In the genomic region with DNA sequence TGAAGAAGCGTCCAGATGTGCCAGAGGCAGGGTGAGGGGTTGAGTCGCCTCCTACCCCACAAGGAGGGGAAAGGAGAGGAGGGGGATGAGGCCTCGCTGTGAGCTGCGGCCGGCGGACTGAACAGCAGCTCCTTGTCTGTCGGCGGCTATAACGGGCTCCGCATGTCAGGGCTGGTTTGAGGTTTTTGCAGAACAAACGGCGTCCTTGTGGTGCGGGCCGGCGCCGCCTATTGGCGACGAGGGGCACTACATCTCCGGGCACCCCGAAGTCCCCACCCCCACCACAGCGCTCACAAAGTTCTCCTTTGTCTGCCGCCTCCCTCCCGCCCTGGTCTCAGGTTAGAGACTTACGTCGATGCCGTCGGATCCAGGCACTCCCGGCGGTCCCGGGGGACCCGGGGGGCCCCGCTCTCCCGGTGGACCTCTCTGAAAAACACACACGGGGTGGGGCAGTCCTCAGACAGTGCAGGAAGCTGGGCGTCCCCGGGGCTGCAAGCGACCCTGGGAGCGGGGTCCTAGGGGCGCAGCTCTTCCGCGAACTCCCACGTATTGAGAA, we compare ENCODE assay signal across 1 cellular context.
TF ChIP-seq lines count a peak whose summit lies in the region.

No MANE protein-coding gene starts in this region.

TF ChIP-seq in HepG2, 621 proteins besides CTCF, POLR2A, EP300 and RAD21 (continued from another document and continues in another):
- TF ChIP-seq SETDB1 (CRISPR knock-in tag; IDR thresholded peaks at IDR 0.05; ENCODE audit: borderline replicate concordance) (no peak), ISL2 (CRISPR knock-in tag; IDR thresholded peaks at IDR 0.05) (peak; percentile 63), ZFX (CRISPR knock-in tag; IDR thresholded peaks at IDR 0.05; ENCODE audit: low read depth) (peak; percentile 73), E2F1 (CRISPR knock-in tag; IDR thresholded peaks at IDR 0.05) (no peak), GFI1 (CRISPR knock-in tag; IDR thresholded peaks at IDR 0.05; ENCODE audit: borderline replicate concordance) (peak; percentile 58; the same call in 1 of the 2 replicates), ISX (CRISPR knock-in tag; conservative IDR thresholded peaks at IDR 0.05) (no peak), TCF7 (IDR thresholded peaks at IDR 0.05; ENCODE audit: low read depth) (no peak), ZNF563 (CRISPR knock-in tag; IDR thresholded peaks at IDR 0.05) (no peak; the same call in 1 of the 2 replicates), TCF7L2 (IDR thresholded peaks at IDR 0.05; ENCODE audit: low read depth, low read length) (no peak), RBM39 (IDR thresholded peaks at IDR 0.05; ENCODE audit: low read depth, low read length, poor library complexity, severe bottlenecking) (no peak), ATF7-NPFF (CRISPR knock-in tag; IDR thresholded peaks at IDR 0.05; ENCODE audit: low read depth) (no peak; the same call in 1 of the 2 replicates), TSC22D2 (CRISPR knock-in tag; IDR thresholded peaks at IDR 0.05; ENCODE audit: borderline replicate concordance) (no peak), PAX8 (CRISPR knock-in tag; IDR thresholded peaks at IDR 0.05; ENCODE audit: borderline replicate concordance) (no peak), ZNF205 (CRISPR knock-in tag; IDR thresholded peaks at IDR 0.05) (peak; percentile 48; the same call in 1 of the 2 replicates), ZBTB7B (CRISPR knock-in tag; IDR thresholded peaks at IDR 0.05) (peak; percentile 77; the same call in 1 of the 2 replicates), IRX3 (CRISPR knock-in tag; IDR thresholded peaks at IDR 0.05; ENCODE audit: borderline replicate concordance, low read depth) (no peak), ZSCAN9 (CRISPR knock-in tag; IDR thresholded peaks at IDR 0.05; ENCODE audit: borderline replicate concordance) (no peak), ZNF331 (CRISPR knock-in tag; IDR thresholded peaks at IDR 0.05) (peak; percentile 55; the same call in 1 of the 2 replicates), NFKBIZ (CRISPR knock-in tag; IDR thresholded peaks at IDR 0.05) (no peak), ZBTB42 (CRISPR knock-in tag; IDR thresholded peaks at IDR 0.05) (0 out of 2 replicates have a peak, but pooled peaks have one; percentile 34), SP1 (IDR thresholded peaks at IDR 0.05) (no peak), SP1 (CRISPR knock-in tag; IDR thresholded peaks at IDR 0.05) (peak; percentile 49), GPN1 (CRISPR knock-in tag; IDR thresholded peaks at IDR 0.05; ENCODE audit: borderline replicate concordance) (no peak; the same call in 1 of the 2 replicates), TERF1 (CRISPR knock-in tag; IDR thresholded peaks at IDR 0.05) (no peak), ZKSCAN8 (CRISPR knock-in tag; IDR thresholded peaks at IDR 0.05; ENCODE audit: borderline replicate concordance) (0 out of 2 replicates have a peak, but pooled peaks have one; percentile 31), THAP11 (CRISPR knock-in tag; IDR thresholded peaks at IDR 0.05) (peak; percentile 66), ATF5 (CRISPR knock-in tag; IDR thresholded peaks at IDR 0.05; ENCODE audit: low read depth) (no peak), ZNF547 (CRISPR knock-in tag; IDR thresholded peaks at IDR 0.05) (no peak), MATR3 (CRISPR knock-in tag; IDR thresholded peaks at IDR 0.05) (no peak), ZNF768 (CRISPR knock-in tag; IDR thresholded peaks at IDR 0.05) (peak; percentile 72; the same call in 1 of the 2 replicates), IRF2 (CRISPR knock-in tag; IDR thresholded peaks at IDR 0.05) (peak; percentile 70; the same call in 1 of the 2 replicates), SSRP1 (CRISPR knock-in tag; IDR thresholded peaks at IDR 0.05) (no peak), MYNN (CRISPR knock-in tag; IDR thresholded peaks at IDR 0.05; ENCODE audit: low read depth) (no peak; the same call in 1 of the 2 replicates), DR1 (CRISPR knock-in tag; IDR thresholded peaks at IDR 0.05) (no peak), ZFP41 (CRISPR knock-in tag; IDR thresholded peaks at IDR 0.05; ENCODE audit: borderline replicate concordance) (0 out of 2 replicates have a peak, but pooled peaks have one; percentile 35)
- TF ChIP-seq, protein P1, sequence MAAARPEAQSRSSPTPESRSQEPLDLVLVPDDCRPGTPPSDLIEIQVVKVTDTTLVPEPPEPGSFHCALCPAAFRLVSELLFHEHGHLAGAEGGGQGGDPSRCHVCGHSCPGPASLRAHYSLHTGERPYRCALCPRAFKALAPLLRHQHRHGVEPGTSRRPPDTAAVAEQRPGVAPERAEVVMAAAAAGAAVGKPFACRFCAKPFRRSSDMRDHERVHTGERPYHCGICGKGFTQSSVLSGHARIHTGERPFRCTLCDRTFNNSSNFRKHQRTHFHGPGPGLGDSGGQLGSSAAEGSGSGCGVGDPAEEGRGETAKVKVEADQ (CRISPR knock-in tag; IDR thresholded peaks at IDR 0.05; ENCODE audit: borderline replicate concordance), result peak; percentile 53; the same call in 1 of the 2 replicates
- TF ChIP-seq, protein P2, sequence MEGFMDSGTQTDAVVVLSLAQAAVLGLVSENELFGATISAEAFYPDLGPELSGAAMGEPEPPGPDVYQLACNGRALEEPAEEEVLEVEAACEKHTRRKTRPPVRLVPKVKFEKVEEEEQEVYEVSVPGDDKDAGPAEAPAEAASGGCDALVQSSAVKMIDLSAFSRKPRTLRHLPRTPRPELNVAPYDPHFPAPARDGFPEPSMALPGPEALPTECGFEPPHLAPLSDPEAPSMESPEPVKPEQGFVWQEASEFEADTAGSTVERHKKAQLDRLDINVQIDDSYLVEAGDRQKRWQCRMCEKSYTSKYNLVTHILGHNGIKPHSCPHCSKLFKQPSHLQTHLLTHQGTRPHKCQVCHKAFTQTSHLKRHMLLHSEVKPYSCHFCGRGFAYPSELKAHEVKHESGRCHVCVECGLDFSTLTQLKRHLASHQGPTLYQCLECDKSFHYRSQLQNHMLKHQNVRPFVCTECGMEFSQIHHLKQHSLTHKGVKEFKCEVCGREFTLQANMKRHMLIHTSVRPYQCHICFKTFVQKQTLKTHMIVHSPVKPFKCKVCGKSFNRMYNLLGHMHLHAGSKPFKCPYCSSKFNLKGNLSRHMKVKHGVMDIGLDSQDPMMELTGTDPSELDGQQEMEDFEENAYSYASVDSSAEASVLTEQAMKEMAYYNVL (CRISPR knock-in tag; IDR thresholded peaks at IDR 0.05; ENCODE audit: borderline replicate concordance), result no peak
- TF ChIP-seq, protein P3, sequence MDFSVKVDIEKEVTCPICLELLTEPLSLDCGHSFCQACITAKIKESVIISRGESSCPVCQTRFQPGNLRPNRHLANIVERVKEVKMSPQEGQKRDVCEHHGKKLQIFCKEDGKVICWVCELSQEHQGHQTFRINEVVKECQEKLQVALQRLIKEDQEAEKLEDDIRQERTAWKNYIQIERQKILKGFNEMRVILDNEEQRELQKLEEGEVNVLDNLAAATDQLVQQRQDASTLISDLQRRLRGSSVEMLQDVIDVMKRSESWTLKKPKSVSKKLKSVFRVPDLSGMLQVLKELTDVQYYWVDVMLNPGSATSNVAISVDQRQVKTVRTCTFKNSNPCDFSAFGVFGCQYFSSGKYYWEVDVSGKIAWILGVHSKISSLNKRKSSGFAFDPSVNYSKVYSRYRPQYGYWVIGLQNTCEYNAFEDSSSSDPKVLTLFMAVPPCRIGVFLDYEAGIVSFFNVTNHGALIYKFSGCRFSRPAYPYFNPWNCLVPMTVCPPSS (IDR thresholded peaks at IDR 0.05), result no peak
- TF ChIP-seq, protein P4, sequence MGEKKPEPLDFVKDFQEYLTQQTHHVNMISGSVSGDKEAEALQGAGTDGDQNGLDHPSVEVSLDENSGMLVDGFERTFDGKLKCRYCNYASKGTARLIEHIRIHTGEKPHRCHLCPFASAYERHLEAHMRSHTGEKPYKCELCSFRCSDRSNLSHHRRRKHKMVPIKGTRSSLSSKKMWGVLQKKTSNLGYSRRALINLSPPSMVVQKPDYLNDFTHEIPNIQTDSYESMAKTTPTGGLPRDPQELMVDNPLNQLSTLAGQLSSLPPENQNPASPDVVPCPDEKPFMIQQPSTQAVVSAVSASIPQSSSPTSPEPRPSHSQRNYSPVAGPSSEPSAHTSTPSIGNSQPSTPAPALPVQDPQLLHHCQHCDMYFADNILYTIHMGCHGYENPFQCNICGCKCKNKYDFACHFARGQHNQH (CRISPR knock-in tag; IDR thresholded peaks at IDR 0.05), result 0 out of 2 replicates have a peak, but pooled peaks have one; percentile 55
- TF ChIP-seq, protein P5, sequence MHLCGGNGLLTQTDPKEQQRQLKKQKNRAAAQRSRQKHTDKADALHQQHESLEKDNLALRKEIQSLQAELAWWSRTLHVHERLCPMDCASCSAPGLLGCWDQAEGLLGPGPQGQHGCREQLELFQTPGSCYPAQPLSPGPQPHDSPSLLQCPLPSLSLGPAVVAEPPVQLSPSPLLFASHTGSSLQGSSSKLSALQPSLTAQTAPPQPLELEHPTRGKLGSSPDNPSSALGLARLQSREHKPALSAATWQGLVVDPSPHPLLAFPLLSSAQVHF (CRISPR knock-in tag; IDR thresholded peaks at IDR 0.05), result no peak
- TF ChIP-seq, protein P6, sequence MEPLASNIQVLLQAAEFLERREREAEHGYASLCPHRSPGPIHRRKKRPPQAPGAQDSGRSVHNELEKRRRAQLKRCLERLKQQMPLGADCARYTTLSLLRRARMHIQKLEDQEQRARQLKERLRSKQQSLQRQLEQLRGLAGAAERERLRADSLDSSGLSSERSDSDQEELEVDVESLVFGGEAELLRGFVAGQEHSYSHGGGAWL (CRISPR knock-in tag; IDR thresholded peaks at IDR 0.05), result 0 out of 2 replicates have a peak, but pooled peaks have one; percentile 44
- TF ChIP-seq, protein P7, sequence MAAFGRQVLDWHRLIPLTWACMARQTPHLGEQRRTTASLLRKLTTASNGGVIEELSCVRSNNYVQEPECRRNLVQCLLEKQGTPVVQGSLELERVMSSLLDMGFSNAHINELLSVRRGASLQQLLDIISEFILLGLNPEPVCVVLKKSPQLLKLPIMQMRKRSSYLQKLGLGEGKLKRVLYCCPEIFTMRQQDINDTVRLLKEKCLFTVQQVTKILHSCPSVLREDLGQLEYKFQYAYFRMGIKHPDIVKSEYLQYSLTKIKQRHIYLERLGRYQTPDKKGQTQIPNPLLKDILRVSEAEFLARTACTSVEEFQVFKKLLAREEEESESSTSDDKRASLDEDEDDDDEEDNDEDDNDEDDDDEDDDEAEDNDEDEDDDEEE (CRISPR knock-in tag; IDR thresholded peaks at IDR 0.05), result no peak
- TF ChIP-seq, protein P8, sequence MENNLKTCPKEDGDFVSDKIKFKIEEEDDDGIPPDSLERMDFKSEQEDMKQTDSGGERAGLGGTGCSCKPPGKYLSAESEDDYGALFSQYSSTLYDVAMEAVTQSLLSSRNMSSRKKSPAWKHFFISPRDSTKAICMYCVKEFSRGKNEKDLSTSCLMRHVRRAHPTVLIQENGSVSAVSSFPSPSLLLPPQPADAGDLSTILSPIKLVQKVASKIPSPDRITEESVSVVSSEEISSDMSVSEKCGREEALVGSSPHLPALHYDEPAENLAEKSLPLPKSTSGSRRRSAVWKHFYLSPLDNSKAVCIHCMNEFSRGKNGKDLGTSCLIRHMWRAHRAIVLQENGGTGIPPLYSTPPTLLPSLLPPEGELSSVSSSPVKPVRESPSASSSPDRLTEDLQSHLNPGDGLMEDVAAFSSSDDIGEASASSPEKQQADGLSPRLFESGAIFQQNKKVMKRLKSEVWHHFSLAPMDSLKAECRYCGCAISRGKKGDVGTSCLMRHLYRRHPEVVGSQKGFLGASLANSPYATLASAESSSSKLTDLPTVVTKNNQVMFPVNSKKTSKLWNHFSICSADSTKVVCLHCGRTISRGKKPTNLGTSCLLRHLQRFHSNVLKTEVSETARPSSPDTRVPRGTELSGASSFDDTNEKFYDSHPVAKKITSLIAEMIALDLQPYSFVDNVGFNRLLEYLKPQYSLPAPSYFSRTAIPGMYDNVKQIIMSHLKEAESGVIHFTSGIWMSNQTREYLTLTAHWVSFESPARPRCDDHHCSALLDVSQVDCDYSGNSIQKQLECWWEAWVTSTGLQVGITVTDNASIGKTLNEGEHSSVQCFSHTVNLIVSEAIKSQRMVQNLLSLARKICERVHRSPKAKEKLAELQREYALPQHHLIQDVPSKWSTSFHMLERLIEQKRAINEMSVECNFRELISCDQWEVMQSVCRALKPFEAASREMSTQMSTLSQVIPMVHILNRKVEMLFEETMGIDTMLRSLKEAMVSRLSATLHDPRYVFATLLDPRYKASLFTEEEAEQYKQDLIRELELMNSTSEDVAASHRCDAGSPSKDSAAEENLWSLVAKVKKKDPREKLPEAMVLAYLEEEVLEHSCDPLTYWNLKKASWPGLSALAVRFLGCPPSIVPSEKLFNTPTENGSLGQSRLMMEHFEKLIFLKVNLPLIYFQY (CRISPR knock-in tag; IDR thresholded peaks at IDR 0.05; ENCODE audit: borderline replicate concordance), result no peak
- TF ChIP-seq, protein P9, sequence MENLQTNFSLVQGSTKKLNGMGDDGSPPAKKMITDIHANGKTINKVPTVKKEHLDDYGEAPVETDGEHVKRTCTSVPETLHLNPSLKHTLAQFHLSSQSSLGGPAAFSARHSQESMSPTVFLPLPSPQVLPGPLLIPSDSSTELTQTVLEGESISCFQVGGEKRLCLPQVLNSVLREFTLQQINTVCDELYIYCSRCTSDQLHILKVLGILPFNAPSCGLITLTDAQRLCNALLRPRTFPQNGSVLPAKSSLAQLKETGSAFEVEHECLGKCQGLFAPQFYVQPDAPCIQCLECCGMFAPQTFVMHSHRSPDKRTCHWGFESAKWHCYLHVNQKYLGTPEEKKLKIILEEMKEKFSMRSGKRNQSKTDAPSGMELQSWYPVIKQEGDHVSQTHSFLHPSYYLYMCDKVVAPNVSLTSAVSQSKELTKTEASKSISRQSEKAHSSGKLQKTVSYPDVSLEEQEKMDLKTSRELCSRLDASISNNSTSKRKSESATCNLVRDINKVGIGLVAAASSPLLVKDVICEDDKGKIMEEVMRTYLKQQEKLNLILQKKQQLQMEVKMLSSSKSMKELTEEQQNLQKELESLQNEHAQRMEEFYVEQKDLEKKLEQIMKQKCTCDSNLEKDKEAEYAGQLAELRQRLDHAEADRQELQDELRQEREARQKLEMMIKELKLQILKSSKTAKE (CRISPR knock-in tag; IDR thresholded peaks at IDR 0.05; ENCODE audit: borderline replicate concordance), result no peak
